ENCODE assay signal across 10 cellular contexts in genomic region chr3:171654809-171655208, GRCh38.
DNase-seq lines count a peak whose midpoint lies in the region; ATAC-seq and TF ChIP-seq lines count a peak whose summit lies in the region.
"Had no signal": no experiment of that assay in that cellular context is flagged by ENCODE, and none has a peak within 500 bp of the region (broad histone marks: within the 10 kb centered on the region; RNA-seq: fewer than 3 reads in every experiment).

No MANE protein-coding gene starts in this region.

- no peaks in the 10 kb centered on the region for H3K27me3 ChIP-seq in naive thymus-derived CD4-positive, alpha-beta T cell (ENCODE audit: control insufficient read depth in 2 of 2, insufficient read depth in 2 of 2, low read length in 2 of 2)
- H3K27me3 ChIP-seq in WERI-Rb-1 (ENCODE audit: insufficient read depth, low read depth, severe bottlenecking), result no peaks in the 10 kb centered on the region

- peaks cover 0 to 23% (median 0%) of the 10 kb centered on the region in 5 donors for H3K27me3 Mint-ChIP-seq in naive thymus-derived CD4-positive, alpha-beta T cell

- H3K4me1 ChIP-seq in urinary bladder (ENCODE audit: insufficient read depth), result peaks cover 1% of the 10 kb centered on the region
- H3K4me1 ChIP-seq in naive thymus-derived CD4-positive, alpha-beta T cell (ENCODE audit: control insufficient read depth in 2 of 2, insufficient read depth in 2 of 2, low read length in 2 of 2), result no peaks in the 10 kb centered on the region

- 20% methylated on average over 3 of the region's 3 CpGs for WGBS in urinary bladder

- H3K27ac ChIP-seq in epithelial cell of prostate (peak overlapping the region; percentile 75), urinary bladder (ENCODE audit: low read depth) (peak overlapping the region; percentile 38), WERI-Rb-1 (no peak overlapping the region)
- H3K27ac ChIP-seq in naive thymus-derived CD4-positive, alpha-beta T cell (ENCODE audit: low read depth, low read length), result no peak overlapping the region

- H3K4me3 ChIP-seq in urinary bladder (ENCODE audit: low read depth, low read length), result no peak overlapping the region
- H3K4me3 ChIP-seq in naive thymus-derived CD4-positive, alpha-beta T cell (ENCODE audit: low read length), result no peak overlapping the region
- no peak overlapping the region for H3K4me3 ChIP-seq in WERI-Rb-1 (ENCODE audit: low read depth, low read length)

- no peaks in the 10 kb centered on the region for H3K4me1 Mint-ChIP-seq in naive thymus-derived CD4-positive, alpha-beta T cell

- intact Hi-C loops in naive thymus-derived CD4-positive, alpha-beta T cell (cut with micrococcal nuclease), result no loop called here

- no peaks in the 10 kb centered on the region for H3K36me3 Mint-ChIP-seq in naive thymus-derived CD4-positive, alpha-beta T cell

- no peak overlapping the region for H3K4me3 Mint-ChIP-seq in naive thymus-derived CD4-positive, alpha-beta T cell

- no peaks in the 10 kb centered on the region for H3K9me3 ChIP-seq in naive thymus-derived CD4-positive, alpha-beta T cell (ENCODE audit: control insufficient read depth in 2 of 3, low read length in 3 of 3)
- no peaks in the 10 kb centered on the region for H3K9me3 ChIP-seq in WERI-Rb-1 (ENCODE audit: severe bottlenecking)

- DNase-seq in NCI-H2196 (lab: John Stamatoyannopoulos, UW; ENCODE audit: unreplicated experiment) (peak; percentile 45), NCI-H2196 treated with DMSO at 0.1 percent for 48 hours (lab: John Stamatoyannopoulos, UW; ENCODE audit: unreplicated experiment) (no peak), epithelial cell of prostate (ENCODE audit: low read depth, low spot score) (peak; percentile 20), lung microvascular endothelial cell (ENCODE audit: low read depth in 2 of 2) (peak; percentile 23 to 38), WERI-Rb-1 (no peak)
- DNase-seq in naive thymus-derived CD4-positive, alpha-beta T cell, result no peak
- DNase-seq: 8988T; stimulated activated CD4-positive, alpha-beta T cell treated with anti-CD3 and anti-CD28 coated beads, Interleukin-4, amount 100 ng/mL, for 24 hours had no signal

- POLR2A ChIA-PET in naive thymus-derived CD4-positive, alpha-beta T cell (lab: Charles Lee), result no interaction called here

- CTCF ChIA-PET in naive thymus-derived CD4-positive, alpha-beta T cell (lab: Charles Lee), result no interaction called here

- H3K36me3 ChIP-seq in urinary bladder (ENCODE audit: insufficient read depth) (no peaks in the 10 kb centered on the region), WERI-Rb-1 (no peaks in the 10 kb centered on the region)
- H3K36me3 ChIP-seq in naive thymus-derived CD4-positive, alpha-beta T cell (ENCODE audit: control insufficient read depth in 2 of 3, insufficient read depth in 3 of 3, low read length in 3 of 3), result no peaks in the 10 kb centered on the region

- no peak for ATAC-seq in naive thymus-derived CD4-positive, alpha-beta T cell
- no peak for ATAC-seq in HG02623 (IDR thresholded peaks at IDR 0.05; ENCODE audit: unreplicated experiment)

- TF ChIP-seq CTCF in WERI-Rb-1 (IDR thresholded peaks at IDR 0.05; ENCODE audit: low read depth, low read length), result no peak

- H3K9me3 Mint-ChIP-seq in naive thymus-derived CD4-positive, alpha-beta T cell, result peaks cover 0 to 4% (median 0%) of the 10 kb centered on the region in 11 donors

- H3K27ac Mint-ChIP-seq in naive thymus-derived CD4-positive, alpha-beta T cell, result no peak overlapping the region

Comparison
In these comparisons a context has a peak if more than half of its experiments do, and no peak if none do; other contexts are left out.
1. DNase-seq: peak in NCI-H2196 (single experiment), epithelial cell of prostate (single experiment) and lung microvascular endothelial cell (2 of 2); none in NCI-H2196 treated with DMSO at 0.1 percent for 48 hours (single experiment), naive thymus-derived CD4-positive, alpha-beta T cell (0 of 9) and WERI-Rb-1 (single experiment).
2. H3K27ac ChIP-seq: peak in epithelial cell of prostate (single experiment) and urinary bladder (single experiment); none in naive thymus-derived CD4-positive, alpha-beta T cell (single experiment) and WERI-Rb-1 (single experiment).